Comparison of ENCODE assay signal across 23 cellular contexts in genomic region chr14:100891501-100892445, GRCh38. TPM values are rescaled to one million over a fixed set of nuclear protein-coding genes. Genes with fewer than 3 reads are reported as not detected.
DNase-seq lines count a peak whose midpoint lies in the region; ATAC-seq and TF ChIP-seq lines count a peak whose summit lies in the region.
"Had no signal": no experiment of that assay in that cellular context is flagged by ENCODE, and none has a peak within 500 bp of the region (broad histone marks: within the 10 kb centered on the region; RNA-seq: fewer than 3 reads in every experiment).

No MANE protein-coding gene starts in this region.

- H3K36me3 ChIP-seq in testis (ENCODE audit: low read depth, missing control alignments), result no peaks in the 10 kb centered on the region
- H3K36me3 ChIP-seq: BLaER1 treated with 17β-estradiol and CSF1 and Interleukin-3, amounts not matched to agents 10 nM and 100 nM had no signal

- no peaks in the 10 kb centered on the region for H3K36me3 Mint-ChIP-seq in activated T-cell treated with anti-CD3 and anti-CD28 coated beads, Interleukin-2, amount 50 U/mL, for 72 hours (ENCODE audit: insufficient read depth in 2 of 2)
- H3K36me3 Mint-ChIP-seq in neural crest cell (ENCODE audit: low read depth), result no peaks in the 10 kb centered on the region
- H3K36me3 Mint-ChIP-seq: activated CD4-positive, alpha-beta memory T cell treated with anti-CD3 and anti-CD28 coated beads for 36 hours; activated naive CD4-positive, alpha-beta T cell treated with anti-CD3 and anti-CD28 coated beads, Interleukin-2, amount 50 U/mL, for 72 hours had no signal

- no peaks in the 10 kb centered on the region for H3K9me3 ChIP-seq in testis
- H3K9me3 ChIP-seq: A549; BLaER1 treated with 17β-estradiol and CSF1 and Interleukin-3, amounts not matched to agents 10 nM and 100 nM; body of pancreas had no signal

- no peaks in the 10 kb centered on the region for H3K4me1 Mint-ChIP-seq in activated T-cell treated with anti-CD3 and anti-CD28 coated beads, Interleukin-2, amount 50 U/mL, for 72 hours (ENCODE audit: low read depth)
- H3K4me1 Mint-ChIP-seq in neural crest cell, result peaks cover 43% of the 10 kb centered on the region
- H3K4me1 Mint-ChIP-seq: T-helper 17 cell had no signal

- intact Hi-C loops in testis (cut with DNase I; ENCODE audit: low total_unique reads), result no loop called here

- H3K27ac ChIP-seq in coronary artery (no peak overlapping the region), testis (no peak overlapping the region)
- H3K27ac ChIP-seq: A549; BLaER1 treated with 17β-estradiol and CSF1 and Interleukin-3, amounts not matched to agents 10 nM and 100 nM; body of pancreas had no signal

- H3K9me3 Mint-ChIP-seq in activated T-cell treated with anti-CD3 and anti-CD28 coated beads, Interleukin-2, amount 50 U/mL, for 72 hours, result no peaks in the 10 kb centered on the region
- no peaks in the 10 kb centered on the region for H3K9me3 Mint-ChIP-seq in neural crest cell
- H3K9me3 Mint-ChIP-seq: activated CD4-positive, alpha-beta memory T cell treated with anti-CD3 and anti-CD28 coated beads for 36 hours; activated naive CD4-positive, alpha-beta T cell treated with anti-CD3 and anti-CD28 coated beads, Interleukin-2, amount 50 U/mL, for 72 hours; activated T-cell treated with anti-CD3 and anti-CD28 coated beads, Interleukin-2, amount 50 U/mL, for 4 hours had no signal

- no peak overlapping the region for H3K27ac Mint-ChIP-seq in activated T-cell treated with anti-CD3 and anti-CD28 coated beads, Interleukin-2, amount 50 U/mL, for 72 hours
- peak overlapping the region; percentile 17 for H3K27ac Mint-ChIP-seq in neural crest cell (ENCODE audit: unreplicated experiment)
- H3K27ac Mint-ChIP-seq: activated CD4-positive, alpha-beta memory T cell treated with anti-CD3 and anti-CD28 coated beads for 36 hours; T-helper 17 cell had no signal

- peak; percentile 8 for DNase-seq in activated T-cell treated with anti-CD3 and anti-CD28 coated beads, Interleukin-2, amount 50 U/mL, for 1 hour
- DNase-seq in activated T-cell treated with anti-CD3 and anti-CD28 coated beads, Interleukin-2, amount 50 U/mL, for 72 hours, result no peak
- DNase-seq in coronary artery (ENCODE audit: low spot score) (peak; percentile 52), neural crest cell (ENCODE audit: low read depth, low spot score) (no peak), testis (peak; percentile 6), NCI-H1048 (lab: John Stamatoyannopoulos, UW) (no peak), anterior cingulate cortex (lab: John Stamatoyannopoulos, UW) (no peak), NCI-H187 treated with DMSO at 0.1 percent for 48 hours (lab: John Stamatoyannopoulos, UW) (no peak)
- DNase-seq: activated CD4-positive, alpha-beta memory T cell treated with anti-CD3 and anti-CD28 coated beads for 36 hours; activated T-cell treated with anti-CD3 and anti-CD28 coated beads, Interleukin-2, amount 50 U/mL, for 4 hours; Calu3; cortex of kidney; NCI-H1092; NCI-H2081 treated with DMSO at 0.1 percent for 48 hours; NCI-H510A treated with DMSO at 0.1 percent for 48 hours; small intestine; stimulated activated CD4-positive, alpha-beta T cell treated with anti-CD3 and anti-CD28 coated beads, Interleukin-4, amount 100 ng/mL, for 1 hour; T-helper 17 cell had no signal

- H3K4me3 Mint-ChIP-seq in activated T-cell treated with anti-CD3 and anti-CD28 coated beads, Interleukin-2, amount 50 U/mL, for 72 hours, result no peak overlapping the region
- H3K4me3 Mint-ChIP-seq in neural crest cell, result no peak overlapping the region
- H3K4me3 Mint-ChIP-seq: activated CD4-positive, alpha-beta memory T cell treated with anti-CD3 and anti-CD28 coated beads for 36 hours; activated T-cell treated with anti-CD3 and anti-CD28 coated beads, Interleukin-2, amount 50 U/mL, for 4 hours; T-helper 17 cell had no signal

- H3K27me3 ChIP-seq in testis, result no peaks in the 10 kb centered on the region
- H3K27me3 ChIP-seq: body of pancreas had no signal

- ATAC-seq in activated T-cell treated with anti-CD3 and anti-CD28 coated beads, Interleukin-2, amount 50 U/mL, for 72 hours (replicated peaks in 1 of 2), result no peak
- ATAC-seq: A549; activated naive CD4-positive, alpha-beta T cell treated with anti-CD3 and anti-CD28 coated beads, Interleukin-2, amount 50 U/mL, for 72 hours; activated T-cell treated with anti-CD3 and anti-CD28 coated beads, Interleukin-2, amount 50 U/mL, for 4 hours; body of pancreas; HCT116; T-helper 17 cell had no signal

- H3K27me3 Mint-ChIP-seq in activated T-cell treated with anti-CD3 and anti-CD28 coated beads, Interleukin-2, amount 50 U/mL, for 72 hours (ENCODE audit: low read depth), result no peaks in the 10 kb centered on the region
- peaks cover 5% of the 10 kb centered on the region for H3K27me3 Mint-ChIP-seq in neural crest cell (ENCODE audit: low read depth)

- H3K4me3 ChIP-seq in coronary artery (no peak overlapping the region), testis (no peak overlapping the region)
- H3K4me3 ChIP-seq: A549; BLaER1 treated with 17β-estradiol and CSF1 and Interleukin-3, amounts not matched to agents 10 nM and 100 nM; body of pancreas had no signal

- WGBS in testis, 2 donors, result 92 to 95% methylated on average over 13 of the region's 13 CpGs

- TF ChIP-seq POLR2A in testis (IDR thresholded peaks at IDR 0.05), result no peak

- no peaks in the 10 kb centered on the region for H3K4me1 ChIP-seq in testis
- H3K4me1 ChIP-seq: A549 had no signal

- TF ChIP-seq CTCF in coronary artery (IDR thresholded peaks at IDR 0.05), result no peak
- TF ChIP-seq CTCF in neural crest cell (conservative IDR thresholded peaks at IDR 0.05), result no peak
- no peak for TF ChIP-seq CTCF in testis (IDR thresholded peaks at IDR 0.05)

RNA-seq across cellular contexts. Expression of gene RTL1, which starts 11.7 kb away (rescaled TPM):
- not detected for total RNA-seq in activated T-cell treated with anti-CD3 and anti-CD28 coated beads, Interleukin-2, amount 50 U/mL, for 72 hours
- total RNA-seq in neural crest cell (0.09 and 0.18 TPM in 2 replicates), testis (1 to 10 TPM in 1 of 2 donors, under 1 TPM in 1; 0.94 to 1.2 TPM)
- 0.34 TPM for polyA plus RNA-seq in testis (ENCODE audit: insufficient read depth, low read depth, low replicate concordance)
- total RNA-seq: activated CD4-positive, alpha-beta memory T cell treated with anti-CD3 and anti-CD28 coated beads for 36 hours; activated naive CD4-positive, alpha-beta T cell treated with anti-CD3 and anti-CD28 coated beads, Interleukin-2, amount 50 U/mL, for 72 hours; activated T-cell treated with anti-CD3 and anti-CD28 coated beads, Interleukin-2, amount 50 U/mL, for 4 hours; T-helper 17 cell had no signal
- polyA plus RNA-seq: small intestine had no signal

Comparison
In these comparisons a context has a peak if more than half of its experiments do, and no peak if none do; other contexts are left out.
1. DNase-seq: peak in activated T-cell treated with anti-CD3 and anti-CD28 coated beads, Interleukin-2, amount 50 U/mL, for 1 hour (single experiment), coronary artery (single experiment) and testis (single experiment); none in activated T-cell treated with anti-CD3 and anti-CD28 coated beads, Interleukin-2, amount 50 U/mL, for 72 hours (0 of 2), neural crest cell (single experiment), NCI-H1048 (single experiment), anterior cingulate cortex (0 of 58) and NCI-H187 treated with DMSO at 0.1 percent for 48 hours (single experiment).